In the genomic region with DNA sequence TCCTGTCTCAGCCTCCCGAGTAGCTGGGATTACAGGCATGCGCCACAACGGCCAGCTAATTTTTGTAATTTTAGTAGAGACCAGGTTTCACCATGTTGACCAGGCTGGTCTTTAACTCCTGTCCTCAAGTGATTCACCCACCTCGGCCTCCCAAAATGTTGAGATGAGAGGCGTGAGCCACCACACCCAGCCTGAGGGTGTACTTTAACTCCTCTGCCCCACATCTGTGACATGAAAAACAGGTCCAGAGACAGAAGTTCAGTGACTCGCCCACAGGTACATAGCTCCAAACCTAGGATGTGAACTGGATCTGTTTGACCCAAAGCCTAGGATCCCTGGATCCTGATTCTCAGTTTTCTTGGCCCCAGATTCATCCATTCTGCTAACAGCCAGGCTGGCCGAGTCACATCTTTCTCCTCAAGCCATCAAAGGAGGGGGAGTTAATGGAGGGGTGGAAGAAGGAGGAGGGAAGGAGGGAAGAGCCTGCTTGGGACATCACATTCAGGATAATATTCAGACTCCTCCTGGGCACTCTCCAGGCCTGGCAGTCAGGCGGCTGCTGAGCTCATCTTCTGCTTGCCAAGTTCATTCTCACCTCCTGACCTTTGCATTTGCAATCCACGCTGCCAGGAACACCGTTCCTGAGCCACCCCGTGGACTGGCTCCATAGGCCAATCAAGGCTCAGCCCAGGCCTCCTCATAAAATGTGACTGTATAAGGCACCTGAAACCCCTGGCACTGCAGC, we compare ENCODE assay signal across 9 cellular contexts. TPM values are rescaled to one million over a fixed set of nuclear protein-coding genes. Genes with fewer than 3 reads are reported as not detected.
A peak's percentile ranks its signal among the peaks of the same experiment; 100 is the strongest.
DNase-seq lines count a peak whose midpoint lies in the region; TF ChIP-seq lines count a peak whose summit lies in the region.
"Had no signal": no experiment of that assay in that cellular context is flagged by ENCODE, and none has a peak within 500 bp of the region (broad histone marks: within the 10 kb centered on the region; RNA-seq: fewer than 3 reads in every experiment).

No MANE protein-coding gene starts in this region.

- 51% methylated on average over 11 of the region's 11 CpGs for WGBS in liver

- no peaks in the 10 kb centered on the region for H3K27me3 ChIP-seq in liver (ENCODE audit: control insufficient read depth in 4 of 4, insufficient read depth in 4 of 4, low read length in 3 of 4)

- peak overlapping the region; percentile 3 to 10 for H3K9ac ChIP-seq in liver (ENCODE audit: low read depth in 1 of 2, low read length in 2 of 2)

- no peak overlapping the region for H3K4me3 ChIP-seq in choroid plexus epithelial cell (ENCODE audit: low read depth, low read length)
- H3K4me3 ChIP-seq in liver (ENCODE audit: low read depth in 1 of 3, low read length in 3 of 3) = no peak overlapping the region

- peak; percentile 86 for DNase-seq in M059J (ENCODE audit: low read depth)
- peak; percentile 90 for DNase-seq in choroid plexus epithelial cell (ENCODE audit: low read depth)
- peak in 27 of 49 donors; percentile 7 to 66 (median 19) for DNase-seq in substantia nigra (lab: John Stamatoyannopoulos, UW)
- DNase-seq in effector CD8-positive, alpha-beta T cell (lab: John Stamatoyannopoulos, UW) = no peak
- DNase-seq in DMS 273 treated with DMSO at 0.1 percent for 48 hours (lab: John Stamatoyannopoulos, UW) = no peak
- no peak for DNase-seq in retina
- no peak for DNase-seq in activated naive CD4-positive, alpha-beta T cell (lab: John Stamatoyannopoulos, UW)
- DNase-seq: NCI-H1694 had no signal

- TF ChIP-seq RAD21 in liver (IDR thresholded peaks at IDR 0.05) = peak; percentile 38 to 44

- TF ChIP-seq CTCF in choroid plexus epithelial cell (conservative IDR thresholded peaks at IDR 0.05; ENCODE audit: low read depth, low read length) = no peak
- TF ChIP-seq CTCF in liver (IDR thresholded peaks at IDR 0.05; ENCODE audit: low read depth, low read length, missing input control) = no peak

- no peaks in the 10 kb centered on the region for H3K9me3 ChIP-seq in liver (ENCODE audit: control insufficient read depth in 4 of 4, low read length in 3 of 4)

- H3K27ac ChIP-seq in liver (ENCODE audit: low read depth in 1 of 2, low read length in 2 of 2) (peak overlapping the region; percentile 80 to 88), substantia nigra (ENCODE audit: low read depth, low read length, poor library complexity, severe bottlenecking) (no peak overlapping the region)

- peaks cover 8 to 30% (median 18%) of the 10 kb centered on the region in 4 donors for H3K4me1 ChIP-seq in liver (ENCODE audit: control insufficient read depth in 4 of 4, insufficient read depth in 4 of 4, low read length in 3 of 4)

- no peaks in the 10 kb centered on the region for H3K36me3 ChIP-seq in liver (ENCODE audit: control insufficient read depth in 4 of 4, insufficient read depth in 3 of 4, low read depth in 1 of 4, low read length in 3 of 4)

TF ChIP-seq in liver, 16 proteins besides CTCF, POLR2A, EP300 and RAD21:
- TF ChIP-seq EGR1 (IDR thresholded peaks at IDR 0.05; ENCODE audit: low read depth in 2 of 2) (no peak), FOXA1 (IDR thresholded peaks at IDR 0.05) (no peak), ATF3 (IDR thresholded peaks at IDR 0.05) (peak; percentile 74), HNF4A (conservative IDR thresholded peaks at IDR 0.05) (peak; percentile 89 to 95), HNF4G (IDR thresholded peaks at IDR 0.05) (peak; percentile 66), REST (IDR thresholded peaks at IDR 0.05) (peak; percentile 81), TAF1 (conservative IDR thresholded peaks at IDR 0.05) (no peak), RXRA (IDR thresholded peaks at IDR 0.05) (peak; percentile 90 to 95), YY1 (IDR thresholded peaks at IDR 0.05) (peak; percentile 85), NR2F2 (IDR thresholded peaks at IDR 0.05) (peak; percentile 97), SP1 (IDR thresholded peaks at IDR 0.05) (peak; percentile 95), JUND (IDR thresholded peaks at IDR 0.05) (peak; percentile 77 to 88), FOXA2 (IDR thresholded peaks at IDR 0.05) (no peak), MAX (IDR thresholded peaks at IDR 0.05) (peak; percentile 72), GABPA (IDR thresholded peaks at IDR 0.05 in 1 of 2, conservative IDR thresholded peaks at IDR 0.05 in 1 of 2) (no peak)
- TF ChIP-seq, protein P1, sequence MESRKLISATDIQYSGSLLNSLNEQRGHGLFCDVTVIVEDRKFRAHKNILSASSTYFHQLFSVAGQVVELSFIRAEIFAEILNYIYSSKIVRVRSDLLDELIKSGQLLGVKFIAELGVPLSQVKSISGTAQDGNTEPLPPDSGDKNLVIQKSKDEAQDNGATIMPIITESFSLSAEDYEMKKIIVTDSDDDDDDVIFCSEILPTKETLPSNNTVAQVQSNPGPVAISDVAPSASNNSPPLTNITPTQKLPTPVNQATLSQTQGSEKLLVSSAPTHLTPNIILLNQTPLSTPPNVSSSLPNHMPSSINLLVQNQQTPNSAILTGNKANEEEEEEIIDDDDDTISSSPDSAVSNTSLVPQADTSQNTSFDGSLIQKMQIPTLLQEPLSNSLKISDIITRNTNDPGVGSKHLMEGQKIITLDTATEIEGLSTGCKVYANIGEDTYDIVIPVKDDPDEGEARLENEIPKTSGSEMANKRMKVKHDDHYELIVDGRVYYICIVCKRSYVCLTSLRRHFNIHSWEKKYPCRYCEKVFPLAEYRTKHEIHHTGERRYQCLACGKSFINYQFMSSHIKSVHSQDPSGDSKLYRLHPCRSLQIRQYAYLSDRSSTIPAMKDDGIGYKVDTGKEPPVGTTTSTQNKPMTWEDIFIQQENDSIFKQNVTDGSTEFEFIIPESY (IDR thresholded peaks at IDR 0.05) = peak; percentile 84

RNA-seq across cellular contexts. Expression of gene SPC24, which starts 3.1 kb away (rescaled TPM):
- 55.4 and 64.4 TPM in 2 replicates for total RNA-seq in M059J (2014; rRNA removed; shearing (Covaris generic))
- 10 to 100 TPM in 1 of 2 donors, under 1 TPM in 1; 0.42 to 72.5 TPM for total RNA-seq in liver
- polyA plus RNA-seq in liver = 1 to 10 TPM; 1.2 to 1.4 TPM

RNA-seq across cellular contexts. Expression of gene KANK2, which starts 44.9 kb away (rescaled TPM):
- 131 and 183 TPM in 2 replicates for total RNA-seq in M059J (2014; rRNA removed; shearing (Covaris generic))
- total RNA-seq in liver = 10 to 100 TPM; 51.0 to 67.8 TPM
- 10 to 100 TPM; 15.0 to 30.3 TPM for polyA plus RNA-seq in liver

Comparison
In these comparisons a context has a peak if more than half of its experiments do, and no peak if none do; other contexts are left out.
1. DNase-seq: peak in M059J (single experiment), choroid plexus epithelial cell (single experiment) and substantia nigra (27 of 49); none in effector CD8-positive, alpha-beta T cell (single experiment), DMS 273 treated with DMSO at 0.1 percent for 48 hours (single experiment), retina (single experiment) and activated naive CD4-positive, alpha-beta T cell (0 of 4).